14 cellular contexts compared by ENCODE assay signal in genomic region chr18:33116376-33116775, GRCh38.
A peak's percentile ranks its signal among the peaks of the same experiment; 100 is the strongest.
DNase-seq lines count a peak whose midpoint lies in the region; ATAC-seq, FAIRE-seq and TF ChIP-seq lines count a peak whose summit lies in the region.
"Had no signal": no experiment of that assay in that cellular context is flagged by ENCODE, and none has a peak within 500 bp of the region (broad histone marks: within the 10 kb centered on the region; RNA-seq: fewer than 3 reads in every experiment).

No MANE protein-coding gene starts in this region.

- H3K4me1 ChIP-seq in endothelial cell of umbilical vein (ENCODE audit: control insufficient read depth, extremely low read depth, insufficient read depth, low read length) (peaks cover 11% of the 10 kb centered on the region), stomach (peaks cover 0 to 6% (median 0%) of the 10 kb centered on the region in 4 donors)

- POLR2A ChIA-PET in endothelial cell of umbilical vein (lab: Charles Lee), result no interaction called here
- POLR2A ChIA-PET in activated CD8-positive, alpha-beta T cell treated with anti-CD3 and anti-CD28 coated beads, Interleukin-2, amount 10 ng/mL, durations not matched to agents 7 days and 5 days (lab: Charles Lee), result no interaction called here

- H3K36me3 ChIP-seq in endothelial cell of umbilical vein (ENCODE audit: control insufficient read depth in 2 of 2, extremely low read depth in 1 of 2, insufficient read depth in 2 of 2, low read length in 2 of 2), result no peaks in the 10 kb centered on the region
- H3K36me3 ChIP-seq in stomach, result no peaks in the 10 kb centered on the region
- H3K36me3 ChIP-seq: thoracic aorta had no signal

- TF ChIP-seq POLR2A in endothelial cell of umbilical vein (IDR thresholded peaks at IDR 0.05; ENCODE audit: low read depth, low read length) (no peak), stomach (IDR thresholded peaks at IDR 0.05) (no peak)

- no peaks in the 10 kb centered on the region for H3K79me2 ChIP-seq in endothelial cell of umbilical vein (ENCODE audit: control insufficient read depth, insufficient read depth, low read length)

- H3K4me1 Mint-ChIP-seq in activated CD8-positive, alpha-beta T cell treated with anti-CD3 and anti-CD28 coated beads, Interleukin-2, amount 10 ng/mL, durations not matched to agents 7 days and 5 days (ENCODE audit: low read depth), result no peaks in the 10 kb centered on the region
- H3K4me1 Mint-ChIP-seq: neural crest cell had no signal

- H3K4me2 ChIP-seq in endothelial cell of umbilical vein (ENCODE audit: insufficient read depth, low read length), result peak overlapping the region; percentile 34

- dilution Hi-C loops in endothelial cell of umbilical vein (cut with MboI; ENCODE audit: extremely low pct_ligation_motif_present, low sequenced_read_pairs), result no loop called here

- BruUV-seq in endothelial cell of umbilical vein (replicated peaks; lab: Mats Ljungman, UMichigan), result no TSS peak

- H3K27ac ChIP-seq in endothelial cell of umbilical vein (ENCODE audit: insufficient read depth, low read depth, low read length) (no peak overlapping the region), stomach (peak overlapping the region in 2 of 5 donors; percentile 17 to 18)
- H3K27ac ChIP-seq: thoracic aorta had no signal

- peak overlapping the region; percentile 41 for H2AFZ ChIP-seq in endothelial cell of umbilical vein (ENCODE audit: low read depth, low read length)

- no peaks in the 10 kb centered on the region for H3K9me3 ChIP-seq in endothelial cell of umbilical vein (replicated peaks; ENCODE audit: control insufficient read depth, insufficient read depth, low read length)
- H3K9me3 ChIP-seq in stomach, result peaks cover 0 to 9% (median 0%) of the 10 kb centered on the region in 4 donors
- H3K9me3 ChIP-seq: thoracic aorta had no signal

- H3K36me3 Mint-ChIP-seq in activated CD8-positive, alpha-beta T cell treated with anti-CD3 and anti-CD28 coated beads, Interleukin-2, amount 10 ng/mL, durations not matched to agents 7 days and 5 days (ENCODE audit: low read depth), result no peaks in the 10 kb centered on the region

- H3K27ac Mint-ChIP-seq in activated CD8-positive, alpha-beta T cell treated with anti-CD3 and anti-CD28 coated beads, Interleukin-2, amount 10 ng/mL, durations not matched to agents 7 days and 5 days, result no peak overlapping the region

- H4K20me1 ChIP-seq in endothelial cell of umbilical vein (replicated peaks; ENCODE audit: control insufficient read depth, extremely low read depth, insufficient read depth, low read length), result no peaks in the 10 kb centered on the region

- H3K9me1 ChIP-seq in endothelial cell of umbilical vein (replicated peaks; ENCODE audit: control insufficient read depth, extremely low read depth, insufficient read depth, low read length), result no peaks in the 10 kb centered on the region

- H3K27me3 ChIP-seq in endothelial cell of umbilical vein (ENCODE audit: control insufficient read depth in 2 of 2, insufficient read depth in 2 of 2, low read length in 2 of 2) (no peaks in the 10 kb centered on the region), stomach (no peaks in the 10 kb centered on the region)

- TF ChIP-seq CTCF in endothelial cell of umbilical vein (IDR thresholded peaks at IDR 0.05; ENCODE audit: extremely low read depth in 1 of 2, insufficient read depth in 1 of 2, low read depth in 1 of 2, low read length in 2 of 2) (no peak), stomach (IDR thresholded peaks at IDR 0.05) (no peak)

- H3K4me3 ChIP-seq in endothelial cell of umbilical vein (replicated peaks in 1 of 3; ENCODE audit: insufficient read depth in 1 of 3, low read depth in 1 of 3, low read length in 3 of 3), result no peak overlapping the region
- H3K4me3 ChIP-seq in stomach, result no peak overlapping the region
- H3K4me3 ChIP-seq: thoracic aorta had no signal

- peak; percentile 87 for FAIRE-seq in endothelial cell of umbilical vein (lab: Jason Lieb, UNC)
- FAIRE-seq: TTC549 had no signal

- intact Hi-C loops in endothelial cell of umbilical vein (cut with micrococcal nuclease), result loop anchor here (2.0 to 5.0 kb wide), 2 partner anchors 66 to 102 kb away; no protein-coding TSS in a partner anchor
- intact Hi-C loops in stomach (cut with DNase I; ENCODE audit: low total_unique reads), result no loop called here
- intact Hi-C loops in head of caudate nucleus (cut with DNase I), result no loop called here

- 3 to 12% (median 5%) methylated on average over 3 of the region's 3 CpGs for WGBS in stomach, 5 donors

- DNase-seq in NCI-H146 (lab: John Stamatoyannopoulos, UW) (peak; percentile 35), NCI-H146 treated with DMSO at 0.1 percent for 48 hours (lab: John Stamatoyannopoulos, UW; ENCODE audit: unreplicated experiment) (no peak), NCI-H69 (lab: John Stamatoyannopoulos, UW) (peak; percentile 98), endothelial cell of umbilical vein (ENCODE audit: low read depth, low spot score) (peak; percentile 87), stomach (peak; percentile 65), head of caudate nucleus (no peak)
- no peak for DNase-seq in stimulated activated CD4-positive, alpha-beta T cell treated with anti-CD3 and anti-CD28 coated beads, Interleukin-2, amount 100 ng/mL, for 24 hours
- DNase-seq in activated CD8-positive, alpha-beta T cell treated with anti-CD3 and anti-CD28 coated beads, Interleukin-2, amount 10 ng/mL, durations not matched to agents 7 days and 5 days, result no peak
- DNase-seq: 8988T; activated effector memory CD4-positive, alpha-beta T cell treated with anti-CD3 and anti-CD28 coated beads, Interleukin-2, amount 50 U/mL, for 16 hours; stimulated activated CD4-positive, alpha-beta T cell treated with anti-CD3 and anti-CD28 coated beads, Interleukin-4, amount 100 ng/mL, for 1 hour had no signal

- H3K4me3 Mint-ChIP-seq in activated CD8-positive, alpha-beta T cell treated with anti-CD3 and anti-CD28 coated beads, Interleukin-2, amount 10 ng/mL, durations not matched to agents 7 days and 5 days, result no peak overlapping the region
- H3K4me3 Mint-ChIP-seq: neural crest cell had no signal

- CTCF ChIA-PET in endothelial cell of umbilical vein (lab: Charles Lee), result interaction anchor here (0.7 to 1.4 kb wide), 7 partner anchors 8 to 186 kb away, joined by 3 to 8 read pairs (median 4); no protein-coding TSS in a partner anchor
- CTCF ChIA-PET in activated CD8-positive, alpha-beta T cell treated with anti-CD3 and anti-CD28 coated beads, Interleukin-2, amount 10 ng/mL, durations not matched to agents 7 days and 5 days (lab: Charles Lee), result no interaction called here

- no peaks in the 10 kb centered on the region for H3K27me3 Mint-ChIP-seq in activated CD8-positive, alpha-beta T cell treated with anti-CD3 and anti-CD28 coated beads, Interleukin-2, amount 10 ng/mL, durations not matched to agents 7 days and 5 days (ENCODE audit: low read depth)

- peaks cover 4% of the 10 kb centered on the region for H3K9me3 Mint-ChIP-seq in activated CD8-positive, alpha-beta T cell treated with anti-CD3 and anti-CD28 coated beads, Interleukin-2, amount 10 ng/mL, durations not matched to agents 7 days and 5 days (ENCODE audit: insufficient read depth)
- H3K9me3 Mint-ChIP-seq: neural crest cell had no signal

- no peak for ATAC-seq in activated CD8-positive, alpha-beta T cell treated with anti-CD3 and anti-CD28 coated beads, Interleukin-2, amount 10 ng/mL, durations not matched to agents 7 days and 5 days

- no peak for TF ChIP-seq EP300 in stomach (IDR thresholded peaks at IDR 0.05)

- H3K9ac ChIP-seq in endothelial cell of umbilical vein (replicated peaks; ENCODE audit: extremely low read depth, insufficient read depth, low read length), result no peak overlapping the region

TF ChIP-seq in endothelial cell of umbilical vein, 7 proteins besides CTCF, POLR2A, EP300 and RAD21:
- TF ChIP-seq POLR2AphosphoS5 (IDR thresholded peaks at IDR 0.05; ENCODE audit: insufficient read depth, low read depth, low read length) (peak; percentile 54), FOS (IDR thresholded peaks at IDR 0.05; ENCODE audit: borderline replicate concordance, insufficient read depth, low read length) (peak; percentile 19), JUN (IDR thresholded peaks at IDR 0.05; ENCODE audit: borderline replicate concordance, insufficient read depth, insufficient read length, low read depth) (no peak), GATA2 (IDR thresholded peaks at IDR 0.05; ENCODE audit: insufficient read depth, insufficient read length, low read depth, low read length) (peak; percentile 17)

Comparison
In these comparisons a context has a peak if more than half of its experiments do, and no peak if none do; other contexts are left out.
1. DNase-seq: peak in NCI-H146 (single experiment), NCI-H69 (single experiment), endothelial cell of umbilical vein (single experiment) and stomach (single experiment); none in NCI-H146 treated with DMSO at 0.1 percent for 48 hours (single experiment), stimulated activated CD4-positive, alpha-beta T cell treated with anti-CD3 and anti-CD28 coated beads, Interleukin-2, amount 100 ng/mL, for 24 hours (0 of 2), activated CD8-positive, alpha-beta T cell treated with anti-CD3 and anti-CD28 coated beads, Interleukin-2, amount 10 ng/mL, durations not matched to agents 7 days and 5 days (single experiment) and head of caudate nucleus (0 of 42).